11 cellular contexts compared by ENCODE assay signal in genomic region chr2:3563521-3563976, GRCh38. TPM values are rescaled to one million over a fixed set of nuclear protein-coding genes. Genes with fewer than 3 reads are reported as not detected.
A peak's percentile ranks its signal among the peaks of the same experiment; 100 is the strongest.
DNase-seq lines count a peak whose midpoint lies in the region; ATAC-seq, FAIRE-seq and TF ChIP-seq lines count a peak whose summit lies in the region.
"Had no signal": no experiment of that assay in that cellular context is flagged by ENCODE, and none has a peak within 500 bp of the region (broad histone marks: within the 10 kb centered on the region; RNA-seq: fewer than 3 reads in every experiment).

No MANE protein-coding gene starts in this region.

- H3F3A ChIP-seq in MM.1S (ENCODE audit: insufficient read depth, low read length) = peaks cover 2% of the 10 kb centered on the region; the same call in 1 of the 2 replicates

- peaks cover 8% of the 10 kb centered on the region in 2 donors for H3K4me1 ChIP-seq in gastrocnemius medialis
- H3K4me1 ChIP-seq in MM.1S (ENCODE audit: low read length) = no peaks in the 10 kb centered on the region

- H3K27me3 ChIP-seq in gastrocnemius medialis (no peaks in the 10 kb centered on the region), MM.1S (replicated peaks; ENCODE audit: insufficient read depth, low read length) (no peaks in the 10 kb centered on the region)
- H3K27me3 ChIP-seq: body of pancreas had no signal

- ATAC-seq in HG02623 (IDR thresholded peaks at IDR 0.05; ENCODE audit: unreplicated experiment) (peak; percentile 48), HG03460 (IDR thresholded peaks at IDR 0.05; ENCODE audit: unreplicated experiment) (peak; percentile 50), gastrocnemius medialis (no peak)
- ATAC-seq: body of pancreas had no signal

- H3K4me3 ChIP-seq in GM08714 (ENCODE audit: low read length) (peak overlapping the region; percentile 23; the same call in 1 of the 2 replicates), gastrocnemius medialis (no peak overlapping the region), MM.1S (ENCODE audit: low read length) (no peak overlapping the region)
- H3K4me3 ChIP-seq: body of pancreas had no signal

- DNase-seq in GM19239 (ENCODE audit: insufficient read length, low spot score) = peak; percentile 36
- no peak for DNase-seq in SW480 (ENCODE audit: low spot score)
- DNase-seq in NCI-H2107 (lab: John Stamatoyannopoulos, UW) = no peak
- no peak for DNase-seq in gastrocnemius medialis
- no peak for DNase-seq in MM.1S
- DNase-seq: activated CD8-positive, alpha-beta memory T cell treated with anti-CD3 and anti-CD28 coated beads, Interleukin-2, amount 50 U/mL, for 4 hours; body of pancreas; stimulated activated CD4-positive, alpha-beta T cell treated with anti-CD3 and anti-CD28 coated beads, Interleukin-15, amount 100 ng/mL, for 24 hours had no signal

- intact Hi-C loops in gastrocnemius medialis (cut with DNase I; ENCODE audit: low total_unique reads) = no loop called here

- H3K9ac ChIP-seq in MM.1S (ENCODE audit: low read length) = no peak overlapping the region

- H2AFZ ChIP-seq in MM.1S (ENCODE audit: low read length) = no peak overlapping the region

- H3K9me3 ChIP-seq in gastrocnemius medialis (no peaks in the 10 kb centered on the region), MM.1S (replicated peaks; ENCODE audit: insufficient read depth, low read length) (no peaks in the 10 kb centered on the region)
- H3K9me3 ChIP-seq: body of pancreas had no signal

- H3K9me2 ChIP-seq in MM.1S (replicated peaks; ENCODE audit: insufficient read depth, low read length) = no peaks in the 10 kb centered on the region

- no peak for TF ChIP-seq POLR2A in gastrocnemius medialis (IDR thresholded peaks at IDR 0.05)

- in situ Hi-C loops in gastrocnemius medialis (cut with MboI; ENCODE audit: low sequenced_read_pairs in 4 of 4) = loop anchor here in 2 of 4 donors (25.0 kb wide), 1 partner anchor 176 kb away; the partner anchor contains the start of genes EIPR1 (in 2 of the 2) and TRAPPC12 (in 2 of the 2)

- FAIRE-seq in GM19239 (lab: Jason Lieb, UNC) = peak; percentile 83

- no peaks in the 10 kb centered on the region for H3K36me3 ChIP-seq in gastrocnemius medialis
- no peaks in the 10 kb centered on the region for H3K36me3 ChIP-seq in MM.1S (replicated peaks; ENCODE audit: insufficient read depth, low read length)

- H3K27ac ChIP-seq in gastrocnemius medialis (no peak overlapping the region), MM.1S (ENCODE audit: low read length) (no peak overlapping the region)
- H3K27ac ChIP-seq: body of pancreas had no signal

- H3K4me2 ChIP-seq in MM.1S (ENCODE audit: low read depth, low read length) = no peak overlapping the region

- no peaks in the 10 kb centered on the region for H3K79me2 ChIP-seq in MM.1S (ENCODE audit: low read length)

- H4K20me1 ChIP-seq in MM.1S (ENCODE audit: insufficient read depth, low read length) = no peaks in the 10 kb centered on the region

- TF ChIP-seq CTCF in gastrocnemius medialis (IDR thresholded peaks at IDR 0.05 in 4 of 5, conservative IDR thresholded peaks at IDR 0.05 in 1 of 5) (no peak), MM.1S (IDR thresholded peaks at IDR 0.05; ENCODE audit: low read length) (no peak)

RNA-seq across cellular contexts. Expression of gene RNASEH1, which starts 5.4 kb away (rescaled TPM):
- 10 to 100 TPM; 20.6 to 27.4 (median 23.6) TPM for total RNA-seq in gastrocnemius medialis

RNA-seq across cellular contexts. Expression of gene RPS7, which starts 11.5 kb away (rescaled TPM):
- total RNA-seq in gastrocnemius medialis = 1,000 to 10,000 TPM; 1,367 to 1,677 (median 1,461) TPM

RNA-seq across cellular contexts. Expression of gene COLEC11, which starts 31.4 kb away (rescaled TPM):
- total RNA-seq in gastrocnemius medialis = under 1 TPM in 2 of 4 donors, not detected in 2; 0.29 to 0.36 TPM

RNA-seq across cellular contexts. Expression of gene ADI1, which starts 44.2 kb away (rescaled TPM):
- 10 to 100 TPM; 40.2 to 98.6 (median 92.3) TPM for total RNA-seq in gastrocnemius medialis

Comparison
In these comparisons a context has a peak if more than half of its experiments do, and no peak if none do; other contexts are left out.
1. ATAC-seq: peak in HG02623 (single experiment) and HG03460 (single experiment); none in gastrocnemius medialis (0 of 2).